Comparison of ENCODE assay signal across 8 cellular contexts in genomic region chr22:39144101-39144815, GRCh38. TPM values are rescaled to one million over a fixed set of nuclear protein-coding genes. Genes with fewer than 3 reads are reported as not detected.
DNase-seq lines count a peak whose midpoint lies in the region; TF ChIP-seq lines count a peak whose summit lies in the region.

No MANE protein-coding gene starts in this region.

- peak overlapping the region; percentile 90 for H2AFZ ChIP-seq in GM23248

- H3K36me3 ChIP-seq in GM23248 (ENCODE audit: low read depth) (no peaks in the 10 kb centered on the region), ascending aorta (peaks cover 6 to 27% of the 10 kb centered on the region in 2 donors), iPS-20b (ENCODE audit: insufficient read depth, low read depth, low read length) (no peaks in the 10 kb centered on the region)

- in situ Hi-C loops in GM23248 (cut with MboI), result no loop called here

- intact Hi-C loops in ascending aorta (cut with DNase I), result loop anchor here (1.0 kb wide), 1 partner anchor 8 kb away; the partner anchor contains the start of gene CBX7

- H3K9ac ChIP-seq in GM23248 (peak overlapping the region; percentile 79), iPS-20b (ENCODE audit: low read depth, low read length) (no peak overlapping the region; the same call in 1 of the 2 replicates)

- H3K9me3 ChIP-seq in GM23248 (ENCODE audit: low read depth) (no peaks in the 10 kb centered on the region), ascending aorta (no peaks in the 10 kb centered on the region), iPS-20b (ENCODE audit: insufficient read depth, low read depth, low read length) (no peaks in the 10 kb centered on the region)

- peak overlapping the region; percentile 76 for H3K4me2 ChIP-seq in GM23248 (ENCODE audit: unreplicated experiment)

- H3K79me2 ChIP-seq in GM23248 (ENCODE audit: insufficient read depth), result no peaks in the 10 kb centered on the region

- no peaks in the 10 kb centered on the region for H3F3A ChIP-seq in GM23248 (ENCODE audit: insufficient read depth)

- H3K9me2 ChIP-seq in GM23248 (ENCODE audit: insufficient read depth), result no peaks in the 10 kb centered on the region

- DNase-seq in DMS53 treated with DMSO at 0.1 percent for 48 hours (lab: John Stamatoyannopoulos, UW; ENCODE audit: unreplicated experiment), result peak; percentile 5
- DNase-seq in GM23248, result peak; percentile 73
- DNase-seq in RPMI7951 (ENCODE audit: low read depth), result peak; percentile 80
- no peak for DNase-seq in ascending aorta (ENCODE audit: low spot score in 2 of 2)
- peak; percentile 61 for DNase-seq in stimulated activated CD4-positive, alpha-beta T cell treated with anti-CD3 and anti-CD28 coated beads, Interleukin-15, amount 100 ng/mL, for 24 hours
- no peak for DNase-seq in NCI-H1694 treated with DMSO at 0.1 percent for 48 hours (lab: John Stamatoyannopoulos, UW)
- DNase-seq in GF-D8 (lab: John Stamatoyannopoulos, UW), result no peak

- 5 to 10% methylated on average over 19 to 22 of the region's 22 CpGs for WGBS in GM23248 (ENCODE audit: low coverage in 1 of 2, low lambda C conversion rate in 2 of 2, missing lambda C conversion rate in 2 of 2), 2 experiments

- no peak for TF ChIP-seq CTCF in ascending aorta (IDR thresholded peaks at IDR 0.05)

- H3K4me1 ChIP-seq in GM23248 (ENCODE audit: insufficient read depth), result peaks cover 4% of the 10 kb centered on the region; the same call in 1 of the 2 replicates
- peaks cover 8 to 37% of the 10 kb centered on the region in 2 donors for H3K4me1 ChIP-seq in ascending aorta
- peaks cover 5% of the 10 kb centered on the region; the same call in 1 of the 2 replicates for H3K4me1 ChIP-seq in iPS-20b (ENCODE audit: insufficient read depth, low read length)

- no peaks in the 10 kb centered on the region for H4K20me1 ChIP-seq in GM23248 (ENCODE audit: insufficient read depth)

- H3K4me3 ChIP-seq in GM23248 (peak overlapping the region; percentile 89), ascending aorta (peak overlapping the region; percentile 76 to 97), iPS-20b (ENCODE audit: low read length) (peak overlapping the region; percentile 85; the same call in 1 of the 2 replicates)

- H3K27me3 ChIP-seq in GM23248 (replicated peaks; ENCODE audit: insufficient read depth) (no peaks in the 10 kb centered on the region), ascending aorta (no peaks in the 10 kb centered on the region), iPS-20b (ENCODE audit: insufficient read depth, low read length) (peaks cover 17% of the 10 kb centered on the region; the same call in 1 of the 2 replicates)

- H3K27ac ChIP-seq in GM23248 (no peak overlapping the region), ascending aorta (peak overlapping the region; percentile 46 to 96), iPS-20b (ENCODE audit: low read length) (no peak overlapping the region)

RNA-seq across cellular contexts. Expression of gene CBX7, which starts 8.2 kb away (rescaled TPM):
- total RNA-seq in GM23248 (2014; rRNA removed; shearing (Covaris generic)), result 3.8 and 10.4 TPM in 2 replicates
- polyA plus RNA-seq in GM23248 (2016; fragmentation: Nextera tagmentation; extraction: Ambion mirVana), result 2.5 and 2.9 TPM in 2 replicates
- total RNA-seq in RPMI7951 (2014; rRNA removed; shearing (Covaris generic)), result 1.4 and 1.6 TPM in 2 replicates
- 261 TPM for total RNA-seq in ascending aorta

RNA-seq across cellular contexts. Expression of gene APOBEC3H, which starts 47.2 kb away (rescaled TPM):
- total RNA-seq in GM23248 (2014; rRNA removed; shearing (Covaris generic)), result not detected in 2 replicates
- polyA plus RNA-seq in GM23248 (2016; fragmentation: Nextera tagmentation; extraction: Ambion mirVana), result not detected in 2 replicates
- not detected in 2 replicates for total RNA-seq in RPMI7951 (2014; rRNA removed; shearing (Covaris generic))
- total RNA-seq in ascending aorta, result not detected

Comparison
In these comparisons a context has a peak if more than half of its experiments do, and no peak if none do; other contexts are left out.
1. DNase-seq: peak in DMS53 treated with DMSO at 0.1 percent for 48 hours (single experiment), GM23248 (single experiment), RPMI7951 (single experiment) and stimulated activated CD4-positive, alpha-beta T cell treated with anti-CD3 and anti-CD28 coated beads, Interleukin-15, amount 100 ng/mL, for 24 hours (single experiment); none in ascending aorta (0 of 2), NCI-H1694 treated with DMSO at 0.1 percent for 48 hours (single experiment) and GF-D8 (single experiment).
2. H3K27ac ChIP-seq: peak in ascending aorta (2 of 2); none in GM23248 (single experiment) and iPS-20b (single experiment).
3. RNA of gene CBX7, which starts 8.2 kb away (total RNA-seq): 261 TPM in ascending aorta (single experiment); 3.8 to 10.4 TPM in GM23248 and 1.4 to 1.6 TPM in RPMI7951; every median in the first group is over 10 times any median in the second.
4. Peak in every context shown above with its lines, with median percentiles within 50 percentile points of each other: H3K4me3 ChIP-seq.